In genomic region chr6:4774715-4775590, GRCh38 we compare ENCODE assay signal across 7 cellular contexts. TPM values are rescaled to one million over a fixed set of nuclear protein-coding genes. Genes with fewer than 3 reads are reported as not detected.
DNase-seq lines count a peak whose midpoint lies in the region; ATAC-seq and TF ChIP-seq lines count a peak whose summit lies in the region.

No MANE protein-coding gene starts in this region.

- H3K4me1 ChIP-seq in iPS DF 6.9 (ENCODE audit: control insufficient read depth, insufficient read depth, low read length) (peaks cover 3% of the 10 kb centered on the region; the same call in 1 of the 2 replicates), skeletal muscle tissue (ENCODE audit: control insufficient read depth in 3 of 3, insufficient read depth in 3 of 3, low read length in 3 of 3) (peaks cover 5 to 15% (median 11%) of the 10 kb centered on the region in 3 donors)

- in situ Hi-C loops in astrocyte of the cerebellum (cut with HindIII; ENCODE audit: low sequenced_read_pairs) = no loop called here

- no peak for TF ChIP-seq CTCF in astrocyte of the cerebellum (IDR thresholded peaks at IDR 0.05; ENCODE audit: low read depth, low read length, missing control alignments)

- H3K27me3 ChIP-seq in iPS DF 6.9 (ENCODE audit: control insufficient read depth, insufficient read depth, low read length) = peaks cover 12% of the 10 kb centered on the region
- no peaks in the 10 kb centered on the region for H3K27me3 ChIP-seq in skeletal muscle tissue (ENCODE audit: control insufficient read depth in 3 of 3, insufficient read depth in 3 of 3, low read length in 3 of 3)

- ATAC-seq in GM19395 (IDR thresholded peaks at IDR 0.05; ENCODE audit: unreplicated experiment) (peak; percentile 2), GM21526 (IDR thresholded peaks at IDR 0.05; ENCODE audit: low FRiP score, unreplicated experiment) (no peak)

- H3K36me3 ChIP-seq in iPS DF 6.9 (ENCODE audit: control insufficient read depth, insufficient read depth, low read length) (no peaks in the 10 kb centered on the region), skeletal muscle tissue (ENCODE audit: control insufficient read depth in 3 of 3, insufficient read depth in 3 of 3, low read length in 3 of 3) (no peaks in the 10 kb centered on the region)

- whole genome bisulfite sequencing in iPS DF 6.9 (ENCODE audit: insufficient coverage, insufficient read length) = no CpG with 5 or more reads among the region's 55 CpGs

- peak overlapping the region in 1 of 3 donors; percentile 46 for H3K9ac ChIP-seq in skeletal muscle tissue (ENCODE audit: low read depth in 1 of 3, low read length in 3 of 3)

- DNase-seq in OCI-M1 (lab: John Stamatoyannopoulos, UW) = peak; percentile 54
- DNase-seq in astrocyte of the cerebellum (ENCODE audit: low read depth) = no peak
- no peak for DNase-seq in iPS DF 6.9 (ENCODE audit: low read depth, low spot score)
- no peak for DNase-seq in NCI-H2107 (lab: John Stamatoyannopoulos, UW)

- no peak overlapping the region for H3K27ac ChIP-seq in iPS DF 6.9 (ENCODE audit: low read length)
- H3K27ac ChIP-seq in skeletal muscle tissue (ENCODE audit: low read depth, low read length) = no peak overlapping the region

- H3K4me3 ChIP-seq in astrocyte of the cerebellum (ENCODE audit: low read depth, low read length) (peak overlapping the region; percentile 37), iPS DF 6.9 (ENCODE audit: low read length) (peak overlapping the region; percentile 51; the same call in 1 of the 2 replicates), skeletal muscle tissue (ENCODE audit: low read length in 3 of 3) (peak overlapping the region; percentile 49 to 69 (median 57))

- H3K9me3 ChIP-seq in iPS DF 6.9 (ENCODE audit: control insufficient read depth, insufficient read depth, low read length) = no peaks in the 10 kb centered on the region
- peaks cover 0 to 4% (median 3%) of the 10 kb centered on the region in 3 donors for H3K9me3 ChIP-seq in skeletal muscle tissue (ENCODE audit: control insufficient read depth in 3 of 3, low read length in 3 of 3)

RNA-seq across cellular contexts. Expression of gene CDYL, which starts 1.3 kb away (rescaled TPM):
- total RNA-seq in skeletal muscle tissue = 33.9 TPM
